In the genomic region with DNA sequence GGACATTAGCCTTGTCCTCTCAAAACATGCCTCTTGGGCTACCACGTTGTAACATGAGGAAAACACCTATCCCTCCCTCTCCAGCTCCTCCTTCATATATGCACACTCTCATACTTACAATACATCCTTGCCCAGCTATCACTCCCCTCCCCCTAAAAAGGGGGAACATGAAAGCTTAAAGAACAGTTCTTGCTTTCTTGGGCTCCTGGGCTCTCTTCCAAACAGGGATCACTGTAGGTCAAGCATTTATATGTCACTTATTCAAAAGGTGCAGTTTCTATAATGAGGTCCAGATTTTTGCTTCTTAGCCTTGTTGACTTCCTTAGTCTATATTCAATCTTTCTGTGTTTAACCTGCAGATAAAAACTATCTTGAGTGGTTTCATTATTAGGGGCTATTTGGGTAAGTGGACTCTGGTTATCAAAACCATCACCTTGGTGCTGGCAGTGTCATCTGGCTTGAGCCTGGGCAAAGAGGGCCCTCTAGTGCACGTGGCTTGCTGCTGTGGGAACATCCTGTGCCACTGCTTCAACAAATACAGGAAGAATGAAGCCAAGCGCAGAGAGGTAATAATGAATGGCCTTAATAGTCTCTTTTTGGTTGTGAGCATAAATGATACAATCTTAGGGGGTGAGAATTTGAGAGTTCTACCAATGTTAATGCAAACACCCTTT, we compare ENCODE assay signal across 8 cellular contexts.
DNase-seq lines count a peak whose midpoint lies in the region; ATAC-seq and TF ChIP-seq lines count a peak whose summit lies in the region.

No MANE protein-coding gene starts in this region.

- H2AFZ ChIP-seq in OCI-LY1 (ENCODE audit: low read length), result no peak overlapping the region

- POLR2A ChIA-PET in naive thymus-derived CD4-positive, alpha-beta T cell (lab: Charles Lee), result no interaction called here

- H3K9me2 ChIP-seq in OCI-LY1 (ENCODE audit: low read depth, low read length), result no peaks in the 10 kb centered on the region

- no peaks in the 10 kb centered on the region for H4K20me1 ChIP-seq in OCI-LY1 (ENCODE audit: insufficient read depth, low read length)

- no peaks in the 10 kb centered on the region for H3K9me3 ChIP-seq in OCI-LY1 (ENCODE audit: low read length)
- no peaks in the 10 kb centered on the region for H3K9me3 ChIP-seq in naive thymus-derived CD4-positive, alpha-beta T cell (ENCODE audit: control insufficient read depth in 2 of 3, low read length in 3 of 3)

- H3F3A ChIP-seq in OCI-LY1 (ENCODE audit: insufficient read depth, low read length), result no peaks in the 10 kb centered on the region

- H3K4me1 ChIP-seq in OCI-LY1 (ENCODE audit: insufficient read depth, low read length, severe bottlenecking), result peaks cover 9% of the 10 kb centered on the region
- H3K4me1 ChIP-seq in naive thymus-derived CD4-positive, alpha-beta T cell (ENCODE audit: control insufficient read depth in 2 of 2, insufficient read depth in 2 of 2, low read length in 2 of 2), result no peaks in the 10 kb centered on the region

- H3K9me3 Mint-ChIP-seq in naive thymus-derived CD4-positive, alpha-beta T cell, result peaks cover 0 to 2% (median 0%) of the 10 kb centered on the region in 11 donors

- ATAC-seq in GM18870 (IDR thresholded peaks at IDR 0.05; ENCODE audit: unreplicated experiment), result peak; percentile 58
- peak; percentile 71 for ATAC-seq in sciatic nerve
- no peak for ATAC-seq in HG02870 (IDR thresholded peaks at IDR 0.05; ENCODE audit: unreplicated experiment)
- no peak for ATAC-seq in GM21825 (IDR thresholded peaks at IDR 0.05; ENCODE audit: unreplicated experiment)
- ATAC-seq in naive thymus-derived CD4-positive, alpha-beta T cell, result no peak

- DNase-seq in AG20443 (ENCODE audit: low spot score) (peak; percentile 9), fibroblast of the aortic adventitia (ENCODE audit: low read depth) (peak; percentile 37), sciatic nerve (ENCODE audit: low spot score) (no peak)
- no peak for DNase-seq in naive thymus-derived CD4-positive, alpha-beta T cell

- H3K4me3 Mint-ChIP-seq in naive thymus-derived CD4-positive, alpha-beta T cell, result no peak overlapping the region

- no peak overlapping the region for H3K27ac ChIP-seq in OCI-LY1 (ENCODE audit: low read depth, low read length, poor library complexity, severe bottlenecking)
- no peak overlapping the region for H3K27ac ChIP-seq in naive thymus-derived CD4-positive, alpha-beta T cell (ENCODE audit: low read depth, low read length)

- H3K9ac ChIP-seq in OCI-LY1 (ENCODE audit: low read length), result no peak overlapping the region

- H3K27ac Mint-ChIP-seq in naive thymus-derived CD4-positive, alpha-beta T cell, result no peak overlapping the region

- CTCF ChIA-PET in naive thymus-derived CD4-positive, alpha-beta T cell (lab: Charles Lee), result no interaction called here

- no peaks in the 10 kb centered on the region for H3K36me3 ChIP-seq in OCI-LY1 (ENCODE audit: insufficient read depth, low read length)
- no peaks in the 10 kb centered on the region for H3K36me3 ChIP-seq in naive thymus-derived CD4-positive, alpha-beta T cell (ENCODE audit: control insufficient read depth in 2 of 3, insufficient read depth in 3 of 3, low read length in 3 of 3)

- peaks cover 0 to 5% (median 0%) of the 10 kb centered on the region in 7 donors for H3K4me1 Mint-ChIP-seq in naive thymus-derived CD4-positive, alpha-beta T cell

- intact Hi-C loops in sciatic nerve (cut with DNase I), result no loop called here
- intact Hi-C loops in naive thymus-derived CD4-positive, alpha-beta T cell (cut with micrococcal nuclease), result no loop called here

- H3K27me3 Mint-ChIP-seq in naive thymus-derived CD4-positive, alpha-beta T cell, result no peaks in the 10 kb centered on the region

- no peaks in the 10 kb centered on the region for H3K27me3 ChIP-seq in OCI-LY1 (ENCODE audit: insufficient read depth, low read length)
- no peaks in the 10 kb centered on the region for H3K27me3 ChIP-seq in naive thymus-derived CD4-positive, alpha-beta T cell (ENCODE audit: control insufficient read depth in 2 of 2, insufficient read depth in 2 of 2, low read length in 2 of 2)

- TF ChIP-seq CTCF in OCI-LY1 (IDR thresholded peaks at IDR 0.05; ENCODE audit: low read length) (peak; percentile 56), fibroblast of the aortic adventitia (IDR thresholded peaks at IDR 0.05; ENCODE audit: insufficient read depth, low read length) (peak; percentile 30)

- no peak overlapping the region for H3K4me2 ChIP-seq in OCI-LY1 (ENCODE audit: low read length)

- H3K36me3 Mint-ChIP-seq in naive thymus-derived CD4-positive, alpha-beta T cell, result peaks cover 0 to 4% (median 0%) of the 10 kb centered on the region in 5 donors

- H3K79me2 ChIP-seq in OCI-LY1 (ENCODE audit: insufficient read depth, low read length), result no peaks in the 10 kb centered on the region

- H3K4me3 ChIP-seq in OCI-LY1 (ENCODE audit: low read depth, low read length, poor library complexity, severe bottlenecking) (no peak overlapping the region), fibroblast of the aortic adventitia (ENCODE audit: low read depth, low read length) (no peak overlapping the region)
- H3K4me3 ChIP-seq in naive thymus-derived CD4-positive, alpha-beta T cell (ENCODE audit: low read length), result no peak overlapping the region

Comparison
In these comparisons a context has a peak if more than half of its experiments do, and no peak if none do; other contexts are left out.
1. DNase-seq: peak in AG20443 (single experiment) and fibroblast of the aortic adventitia (single experiment); none in sciatic nerve (single experiment) and naive thymus-derived CD4-positive, alpha-beta T cell (0 of 9).
2. ATAC-seq: peak in GM18870 (single experiment) and sciatic nerve (single experiment); none in HG02870 (single experiment), GM21825 (single experiment) and naive thymus-derived CD4-positive, alpha-beta T cell (single experiment).